14 cellular contexts compared by ENCODE assay signal in genomic region chr18:21115519-21116411, GRCh38. TPM values are rescaled to one million over a fixed set of nuclear protein-coding genes. Genes with fewer than 3 reads are reported as not detected.
DNase-seq lines count a peak whose midpoint lies in the region; ATAC-seq and TF ChIP-seq lines count a peak whose summit lies in the region.
"Had no signal": no experiment of that assay in that cellular context is flagged by ENCODE, and none has a peak within 500 bp of the region (broad histone marks: within the 10 kb centered on the region; RNA-seq: fewer than 3 reads in every experiment).

No MANE protein-coding gene starts in this region.

- POLR2A ChIA-PET in CD4-positive, alpha-beta T cell (lab: Charles Lee) = interaction anchor here (0.7 to 1.1 kb wide), 2 partner anchors 18 to 54 kb away, joined by 3 to 5 read pairs; no protein-coding TSS in a partner anchor

- no peak overlapping the region for H3K4me3 Mint-ChIP-seq in dendritic cell treated with granulocyte-macrophage colony-stimulating factor and Interleukin-4, amounts not matched to agents 40 ng/mL and 50 ng/mL, for 4 days
- H3K4me3 Mint-ChIP-seq in CD4-positive, alpha-beta T cell = no peak overlapping the region
- no peak overlapping the region for H3K4me3 Mint-ChIP-seq in activated CD8-positive, alpha-beta memory T cell treated with anti-CD3 and anti-CD28 coated beads, Interleukin-2, amount 10 ng/mL, durations not matched to agents 7 days and 5 days

- no peak for ATAC-seq in GM18858 (IDR thresholded peaks at IDR 0.05; ENCODE audit: unreplicated experiment)
- no peak for ATAC-seq in CD4-positive, alpha-beta T cell (ENCODE audit: poor library complexity)
- no peak for ATAC-seq in activated CD8-positive, alpha-beta memory T cell treated with anti-CD3 and anti-CD28 coated beads, Interleukin-2, amount 10 ng/mL, durations not matched to agents 7 days and 5 days
- ATAC-seq: esophagus mucosa, left lobe of liver had no signal

- peak overlapping the region; percentile 67 for H3K27ac Mint-ChIP-seq in dendritic cell treated with granulocyte-macrophage colony-stimulating factor and Interleukin-4, amounts not matched to agents 40 ng/mL and 50 ng/mL, for 4 days
- H3K27ac Mint-ChIP-seq in CD4-positive, alpha-beta T cell = no peak overlapping the region
- no peak overlapping the region for H3K27ac Mint-ChIP-seq in activated CD8-positive, alpha-beta memory T cell treated with anti-CD3 and anti-CD28 coated beads, Interleukin-2, amount 10 ng/mL, durations not matched to agents 7 days and 5 days

- peaks cover 20% of the 10 kb centered on the region for H3K4me1 Mint-ChIP-seq in dendritic cell treated with granulocyte-macrophage colony-stimulating factor and Interleukin-4, amounts not matched to agents 40 ng/mL and 50 ng/mL, for 4 days (ENCODE audit: low read depth)
- H3K4me1 Mint-ChIP-seq in CD4-positive, alpha-beta T cell (ENCODE audit: low read depth) = peaks cover 7% of the 10 kb centered on the region
- H3K4me1 Mint-ChIP-seq in activated CD8-positive, alpha-beta memory T cell treated with anti-CD3 and anti-CD28 coated beads, Interleukin-2, amount 10 ng/mL, durations not matched to agents 7 days and 5 days = peaks cover 6% of the 10 kb centered on the region

- no peaks in the 10 kb centered on the region for H3K9me3 ChIP-seq in CD4-positive, alpha-beta T cell (ENCODE audit: control insufficient read depth, low read length)
- H3K9me3 ChIP-seq: ovary had no signal

- TF ChIP-seq CTCF in CD4-positive, alpha-beta T cell (IDR thresholded peaks at IDR 0.05) = no peak

- no peaks in the 10 kb centered on the region for H3K9me3 Mint-ChIP-seq in dendritic cell treated with granulocyte-macrophage colony-stimulating factor and Interleukin-4, amounts not matched to agents 40 ng/mL and 50 ng/mL, for 4 days
- no peaks in the 10 kb centered on the region for H3K9me3 Mint-ChIP-seq in CD4-positive, alpha-beta T cell
- H3K9me3 Mint-ChIP-seq in activated CD8-positive, alpha-beta memory T cell treated with anti-CD3 and anti-CD28 coated beads, Interleukin-2, amount 10 ng/mL, durations not matched to agents 7 days and 5 days (ENCODE audit: low read depth) = no peaks in the 10 kb centered on the region

- intact Hi-C loops in dendritic cell treated with granulocyte-macrophage colony-stimulating factor and Interleukin-4, amounts not matched to agents 40 ng/mL and 50 ng/mL, for 4 days (cut with micrococcal nuclease) = loop anchor here (5.0 kb wide), 1 partner anchor 47 kb away; no protein-coding TSS in a partner anchor
- intact Hi-C loops in CD4-positive, alpha-beta T cell (cut with DNase I, micrococcal nuclease) = loop anchor here (5.0 to 10.0 kb wide), 2 partner anchors 123 to 141 kb away; no protein-coding TSS in a partner anchor

- CTCF ChIA-PET in CD4-positive, alpha-beta T cell (lab: Charles Lee) = no interaction called here
- CTCF ChIA-PET in activated CD8-positive, alpha-beta memory T cell treated with anti-CD3 and anti-CD28 coated beads, Interleukin-2, amount 10 ng/mL, durations not matched to agents 7 days and 5 days (lab: Charles Lee) = no interaction called here

- H3K27ac ChIP-seq in CD4-positive, alpha-beta T cell (ENCODE audit: low read depth, low read length) = no peak overlapping the region
- H3K27ac ChIP-seq: ovary had no signal

- DNase-seq in ELR (ENCODE audit: low read depth) (peak; percentile 46), MV-4-11 (lab: John Stamatoyannopoulos, UW) (peak; percentile 44), skeletal muscle cell (ENCODE audit: low read depth) (peak; percentile 66), NCI-H446 treated with DMSO at 0.1 percent for 48 hours (lab: John Stamatoyannopoulos, UW) (no peak)
- no peak for DNase-seq in CD4-positive, alpha-beta T cell
- no peak for DNase-seq in activated CD8-positive, alpha-beta memory T cell treated with anti-CD3 and anti-CD28 coated beads, Interleukin-2, amount 10 ng/mL, durations not matched to agents 7 days and 5 days
- DNase-seq: NCI-H510A treated with DMSO at 0.1 percent for 48 hours; ovary; stimulated activated CD4-positive, alpha-beta T cell treated with anti-CD3 and anti-CD28 coated beads, Interleukin-4, amount 100 ng/mL, for 24 hours; T-helper 1 cell had no signal

- no peaks in the 10 kb centered on the region for H3K27me3 Mint-ChIP-seq in dendritic cell treated with granulocyte-macrophage colony-stimulating factor and Interleukin-4, amounts not matched to agents 40 ng/mL and 50 ng/mL, for 4 days
- H3K27me3 Mint-ChIP-seq in CD4-positive, alpha-beta T cell = no peaks in the 10 kb centered on the region
- peaks cover 8% of the 10 kb centered on the region for H3K27me3 Mint-ChIP-seq in activated CD8-positive, alpha-beta memory T cell treated with anti-CD3 and anti-CD28 coated beads, Interleukin-2, amount 10 ng/mL, durations not matched to agents 7 days and 5 days

- H3K36me3 Mint-ChIP-seq in dendritic cell treated with granulocyte-macrophage colony-stimulating factor and Interleukin-4, amounts not matched to agents 40 ng/mL and 50 ng/mL, for 4 days (ENCODE audit: low read depth) = peaks cover 16% of the 10 kb centered on the region
- H3K36me3 Mint-ChIP-seq in CD4-positive, alpha-beta T cell (ENCODE audit: low read depth) = peaks cover 7% of the 10 kb centered on the region
- H3K36me3 Mint-ChIP-seq in activated CD8-positive, alpha-beta memory T cell treated with anti-CD3 and anti-CD28 coated beads, Interleukin-2, amount 10 ng/mL, durations not matched to agents 7 days and 5 days = no peaks in the 10 kb centered on the region

- no peaks in the 10 kb centered on the region for H3K27me3 ChIP-seq in CD4-positive, alpha-beta T cell (ENCODE audit: control insufficient read depth, insufficient read depth, low read length)
- H3K27me3 ChIP-seq: ovary had no signal

- no peak overlapping the region for H3K4me3 ChIP-seq in skeletal muscle cell (ENCODE audit: low read depth, low read length)
- H3K4me3 ChIP-seq: ovary had no signal

RNA-seq across cellular contexts. Expression of gene ROCK1, which starts 4.2 kb away (rescaled TPM):
- 10 to 100 TPM; 85.5 to 91.2 TPM for total RNA-seq in CD4-positive, alpha-beta T cell
- 10 to 100 TPM; 63.8 to 65.1 TPM for total RNA-seq in activated CD8-positive, alpha-beta memory T cell treated with anti-CD3 and anti-CD28 coated beads, Interleukin-2, amount 10 ng/mL, durations not matched to agents 7 days and 5 days

Comparison
In these comparisons a context has a peak if more than half of its experiments do, and no peak if none do; other contexts are left out.
1. DNase-seq: peak in ELR (single experiment), MV-4-11 (single experiment) and skeletal muscle cell (single experiment); none in NCI-H446 treated with DMSO at 0.1 percent for 48 hours (single experiment), CD4-positive, alpha-beta T cell (0 of 10) and activated CD8-positive, alpha-beta memory T cell treated with anti-CD3 and anti-CD28 coated beads, Interleukin-2, amount 10 ng/mL, durations not matched to agents 7 days and 5 days (single experiment).